In genomic region chr1:148743200-148743599, GRCh38 we compare ENCODE assay signal across 10 cellular contexts. TPM values are rescaled to one million over a fixed set of nuclear protein-coding genes. Genes with fewer than 3 reads are reported as not detected.
DNase-seq lines count a peak whose midpoint lies in the region; ATAC-seq and TF ChIP-seq lines count a peak whose summit lies in the region.
"Not testable (repeated sequence)": the region's sequence is repeated elsewhere in the genome, so short reads cannot be mapped to it uniquely, and the experiment has no call there.
"Had no signal": no experiment of that assay in that cellular context is flagged by ENCODE, and none has a peak within 500 bp of the region (broad histone marks: within the 10 kb centered on the region; RNA-seq: fewer than 3 reads in every experiment).

No MANE protein-coding gene starts in this region.

- not testable (repeated sequence) for TF ChIP-seq CTCF in left lung (IDR thresholded peaks at IDR 0.05); right lobe of liver (IDR thresholded peaks at IDR 0.05); lower lobe of right lung (IDR thresholded peaks at IDR 0.05); upper lobe of left lung (IDR thresholded peaks at IDR 0.05); upper lobe of right lung (IDR thresholded peaks at IDR 0.05)

- H3K27me3 ChIP-seq in left lung; right lobe of liver; lower lobe of right lung (ENCODE audit: low read depth); upper lobe of left lung; upper lobe of right lung: not testable (repeated sequence)

- WGBS in right lobe of liver (ENCODE audit: insufficient coverage, low coverage, low lambda C conversion rate, missing lambda C conversion rate): no CpG with 5 or more reads among the region's 4 CpGs
- WGBS in upper lobe of left lung, 2 donors: no CpG with 5 or more reads among the region's 4 CpGs

- not testable (repeated sequence) for DNase-seq in left lobe of liver (ENCODE audit: low spot score); left lung; right lobe of liver; lower lobe of right lung; upper lobe of left lung; upper lobe of right lung

- not testable (repeated sequence) for H3K9me3 ChIP-seq in left lung, right lobe of liver, lower lobe of right lung, upper lobe of left lung, upper lobe of right lung

- not testable (repeated sequence) for H3K4me1 ChIP-seq in left lung, right lobe of liver, lower lobe of right lung, upper lobe of left lung, upper lobe of right lung

- intact Hi-C loops in left lung (cut with DNase I); right lobe of liver (cut with DNase I); lower lobe of right lung (cut with DNase I); upper lobe of right lung (cut with DNase I): not testable (repeated sequence)

- not testable (repeated sequence) for H3K4me3 ChIP-seq in left lung, right lobe of liver, lower lobe of right lung, upper lobe of left lung, upper lobe of right lung

- not testable (repeated sequence) for H3K36me3 ChIP-seq in left lung, right lobe of liver, lower lobe of right lung, upper lobe of left lung, upper lobe of right lung

- not testable (repeated sequence) for H3K27ac ChIP-seq in left lung, right lobe of liver, lower lobe of right lung, upper lobe of left lung, upper lobe of right lung

- ATAC-seq in left lobe of liver: peak; percentile 71
- ATAC-seq in left lung: peak; percentile 77
- ATAC-seq in right lobe of liver: peak; percentile 58 to 79 (median 74)
- peak; percentile 81 to 86 for ATAC-seq in lower lobe of right lung
- ATAC-seq in upper lobe of left lung (ENCODE audit: low FRiP score in 2 of 2): peak; percentile 14 to 70
- peak; percentile 84 for ATAC-seq in upper lobe of right lung

- TF ChIP-seq POLR2A in right lobe of liver (IDR thresholded peaks at IDR 0.05); upper lobe of left lung (IDR thresholded peaks at IDR 0.05): not testable (repeated sequence)

- not testable (repeated sequence) for TF ChIP-seq EP300 in upper lobe of left lung (IDR thresholded peaks at IDR 0.05)

RNA-seq across cellular contexts. Expression of gene NUDT4B, which starts 5.4 kb away (rescaled TPM):
- total RNA-seq in left lobe of liver: 0.33 TPM
- 1 to 10 TPM in 1 of 2 donors, under 1 TPM in 1; 0.90 to 2.5 TPM for total RNA-seq in left lung
- 10 to 100 TPM in 1 of 6 experiments, 1 to 10 TPM in 4, under 1 TPM in 1; 0.42 to 17.6 (median 2.5) TPM for total RNA-seq in right lobe of liver
- not detected for total RNA-seq in lower lobe of right lung
- 10 to 100 TPM in 2 of 6 donors, under 1 TPM in 2, not detected in 2; 0.44 to 42.3 (median 6.3) TPM for total RNA-seq in upper lobe of left lung
- 1.8 TPM for total RNA-seq in upper lobe of right lung
- total RNA-seq: A673; Caco-2; CD4-positive, CD25-positive, alpha-beta regulatory T cell; CD8-positive, alpha-beta T cell had no signal
